In genomic region chr11:47270331-47271271, GRCh38 we compare ENCODE assay signal across 8 cellular contexts. TPM values are rescaled to one million over a fixed set of nuclear protein-coding genes. Genes with fewer than 3 reads are reported as not detected.
A peak's percentile ranks its signal among the peaks of the same experiment; 100 is the strongest.
DNase-seq lines count a peak whose midpoint lies in the region; ATAC-seq, FAIRE-seq and TF ChIP-seq lines count a peak whose summit lies in the region.
"Had no signal": no experiment of that assay in that cellular context is flagged by ENCODE, and none has a peak within 500 bp of the region (broad histone marks: within the 10 kb centered on the region; RNA-seq: fewer than 3 reads in every experiment).

No MANE protein-coding gene starts in this region.

- no peak overlapping the region for H2BK120ac ChIP-seq in H1 (replicated peaks; ENCODE audit: low read depth, low read length)

- no peak for FAIRE-seq in H1 (lab: Jason Lieb, UNC)
- FAIRE-seq: endometrium had no signal

- no peak overlapping the region for H3K4ac ChIP-seq in H1 (replicated peaks; ENCODE audit: insufficient read length, low read depth, low read length)

- H3K4me3 ChIP-seq in NB4 (ENCODE audit: low read depth, low read length), result peak overlapping the region; percentile 94
- H3K4me3 ChIP-seq in H1 (ENCODE audit: extremely low read depth in 1 of 4, insufficient read depth in 2 of 4, low read depth in 3 of 4, low read length in 4 of 4), result peak overlapping the region; percentile 75 to 93 (median 81)
- peak overlapping the region; percentile 50 to 83 (median 64) for H3K4me3 ChIP-seq in tibial nerve

- POLR2A ChIA-PET in GM10248 (lab: Yijun Ruan, JAX) (interaction anchor here (0.7 to 1.1 kb wide), 3 partner anchors 22 to 152 kb away, joined by 3 read pairs; partner anchors contain the start of gene ACP2), WTC11 (lab: Charles Lee) (interaction anchor here (0.6 to 1.2 kb wide), 4 partner anchors 13 to 34 kb away, joined by 3 to 7 read pairs (median 4); partner anchors contain the start of genes ACP2 and NR1H3), H1 (lab: Charles Lee; ENCODE audit: partially characterized antibody) (interaction anchor here (1.0 to 4.0 kb wide), 6 partner anchors 9 to 84 kb away, joined by 3 to 26 read pairs (median 4); partner anchors contain the start of genes ACP2 and NR1H3)

- no peak overlapping the region for H2AFZ ChIP-seq in H1 (ENCODE audit: low read length)

- H3K27me3 Mint-ChIP-seq in WTC11 (ENCODE audit: low read depth), result no peaks in the 10 kb centered on the region

- peak overlapping the region in 3 of 4 experiments; percentile 20 to 51 (median 29); a peak in 3 of 7 replicates for H3K9ac ChIP-seq in H1 (replicated peaks in 1 of 4; ENCODE audit: extremely low read depth in 1 of 4, low read depth in 3 of 4, low read length in 3 of 4)

- H4K8ac ChIP-seq in H1 (ENCODE audit: extremely low read depth, insufficient read depth, low read length), result no peak overlapping the region; the same call in 1 of the 2 replicates

- peak overlapping the region; percentile 75 for H3K4me3 Mint-ChIP-seq in WTC11

- H3K56ac ChIP-seq in H1 (replicated peaks; ENCODE audit: insufficient read length, low read depth, low read length), result no peak overlapping the region

- H3K36me3 Mint-ChIP-seq in WTC11, result peaks cover 13% of the 10 kb centered on the region

- DNase-seq in GM10248 (ENCODE audit: extremely low spot score) (peak; percentile 24), NB4 (ENCODE audit: low read depth) (peak; percentile 63), WTC11 (ENCODE audit: low spot score) (no peak), H1 (ENCODE audit: low read depth in 1 of 2, low spot score in 2 of 2) (peak in 1 of 2 experiments; percentile 50), middle frontal gyrus (ENCODE audit: extremely low spot score, low spot score) (peak; percentile 35), tibial nerve (ENCODE audit: low spot score in 2 of 2) (no peak)

- CTCF ChIA-PET in GM10248 (lab: Yijun Ruan, JAX), result interaction anchor here (1.4 to 3.9 kb wide), 9 partner anchors 10 to 140 kb away, joined by 3 to 25 read pairs (median 9); partner anchors contain the start of genes ACP2 and NR1H3
- CTCF ChIA-PET in WTC11 (lab: Charles Lee), result interaction anchor here (0.7 to 2.6 kb wide), 6 partner anchors 12 to 110 kb away, joined by 3 to 34 read pairs (median 4); partner anchors contain the start of genes ACP2 and NR1H3
- CTCF ChIA-PET in H1 (lab: Charles Lee; ENCODE audit: partially characterized antibody), result interaction anchor here (0.7 to 7.4 kb wide), 12 partner anchors 9 to 162 kb away, joined by 3 to 72 read pairs (median 4); partner anchors contain the start of genes ACP2 and NR1H3

- H2BK5ac ChIP-seq in H1 (ENCODE audit: low read depth, low read length), result no peak overlapping the region

- H3K27ac ChIP-seq in H1 (ENCODE audit: low read depth, low read length), result no peak overlapping the region
- H3K27ac ChIP-seq in tibial nerve, result peak overlapping the region; percentile 88 to 97 (median 90)

- H3K9me3 Mint-ChIP-seq in WTC11, result no peaks in the 10 kb centered on the region

- no peak overlapping the region for H3K14ac ChIP-seq in H1 (ENCODE audit: insufficient read length)

- no peak overlapping the region for H2BK12ac ChIP-seq in H1 (ENCODE audit: low read depth, low read length)

- peak overlapping the region; percentile 86 to 99 for H3K4me2 ChIP-seq in H1 (ENCODE audit: insufficient read depth in 1 of 2, low read depth in 2 of 2, low read length in 2 of 2)

- WGBS in H1 (ENCODE audit: extremely low coverage in 1 of 2, insufficient coverage in 1 of 2, insufficient read length in 1 of 2, insufficient replicate concordance in 2 of 2, low coverage in 1 of 2, low lambda C conversion rate in 2 of 2, missing lambda C conversion rate in 1 of 2), 2 experiments, result 24% methylated on average over 10 of the region's 34 CpGs; no CpG with 5 or more reads in 1 of the 2 experiments
- 1 to 2% methylated on average over 23 to 30 of the region's 34 CpGs for WGBS in tibial nerve, 2 donors

- H3K23me2 ChIP-seq in H1 (ENCODE audit: low read depth, low read length), result peaks cover 13% of the 10 kb centered on the region

- H3K36me3 ChIP-seq in H1 (ENCODE audit: control insufficient read depth in 2 of 4, insufficient read depth in 4 of 4, low read length in 3 of 4) (peaks cover 0 to 8% (median 7%) of the 10 kb centered on the region in 4 experiments; a peak in 4 of 8 replicates), tibial nerve (peaks cover 0 to 21% (median 11%) of the 10 kb centered on the region in 3 donors)

- H3K4me1 Mint-ChIP-seq in WTC11, result peaks cover 39% of the 10 kb centered on the region

- peaks cover 8 to 17% of the 10 kb centered on the region in 2 experiments for H4K20me1 ChIP-seq in H1 (replicated peaks in 1 of 2; ENCODE audit: control insufficient read depth in 1 of 2, insufficient read depth in 2 of 2, low read length in 2 of 2)

- peak overlapping the region; percentile 60 for H4K5ac ChIP-seq in H1 (ENCODE audit: insufficient read length, low read depth, low read length)

- H3K18ac ChIP-seq in H1 (ENCODE audit: extremely low read depth, low read length), result no peak overlapping the region

- no peak overlapping the region for H4K91ac ChIP-seq in H1 (replicated peaks; ENCODE audit: insufficient read length, low read length)

- TF ChIP-seq RAD21 in H1 (IDR thresholded peaks at IDR 0.05 in 1 of 2, conservative IDR thresholded peaks at IDR 0.05 in 1 of 2; ENCODE audit: low read depth in 2 of 2, low read length in 2 of 2), result no peak

- H3K9me3 ChIP-seq in H1 (ENCODE audit: insufficient read depth in 2 of 2, low read depth in 1 of 2, low read length in 1 of 2) (no peaks in the 10 kb centered on the region), tibial nerve (no peaks in the 10 kb centered on the region)

- no peak for TF ChIP-seq POLR2A in NB4 (IDR thresholded peaks at IDR 0.05; ENCODE audit: extremely low read depth, insufficient read length)
- no peak for TF ChIP-seq POLR2A in H1 (IDR thresholded peaks at IDR 0.05; ENCODE audit: control extremely low read depth in 1 of 2, low read depth in 2 of 2, low read length in 2 of 2)
- TF ChIP-seq POLR2A in tibial nerve (IDR thresholded peaks at IDR 0.05), result peak in 1 of 2 donors; percentile 30

- TF ChIP-seq CTCF in GM10248 (IDR thresholded peaks at IDR 0.05; ENCODE audit: control extremely low read depth, extremely low read depth, low read depth, missing control alignments) (peak; percentile 17), NB4 (IDR thresholded peaks at IDR 0.05; ENCODE audit: low read depth, low read length) (no peak), WTC11 (IDR thresholded peaks at IDR 0.05) (no peak), H1 (IDR thresholded peaks at IDR 0.05; ENCODE audit: control extremely low read depth in 1 of 3, insufficient read depth in 1 of 3, low read depth in 1 of 3, low read length in 3 of 3) (no peak), tibial nerve (IDR thresholded peaks at IDR 0.05) (no peak)

- no peak overlapping the region for H2BK20ac ChIP-seq in H1 (ENCODE audit: low read length)

- H3K4me1 ChIP-seq in H1 (replicated peaks in 1 of 4; ENCODE audit: control insufficient read depth in 3 of 4, insufficient read depth in 4 of 4, low read length in 3 of 4), result peaks cover 14 to 25% (median 17%) of the 10 kb centered on the region in 4 experiments
- peaks cover 0 to 46% (median 23%) of the 10 kb centered on the region in 4 donors for H3K4me1 ChIP-seq in tibial nerve

- H2AK5ac ChIP-seq in H1 (ENCODE audit: low read depth, low read length), result no peak overlapping the region

- TF ChIP-seq EP300 in H1 (IDR thresholded peaks at IDR 0.05; ENCODE audit: borderline replicate concordance in 1 of 2, low read depth in 2 of 2, low read length in 2 of 2) (no peak), tibial nerve (IDR thresholded peaks at IDR 0.05) (no peak)

- peak overlapping the region; percentile 76 for H3K27ac Mint-ChIP-seq in WTC11

- H2BK15ac ChIP-seq in H1 (ENCODE audit: low read length), result no peak overlapping the region

- peaks cover 0 to 47% of the 10 kb centered on the region in 2 experiments; a peak in 3 of 4 replicates for H3K79me2 ChIP-seq in H1 (ENCODE audit: control insufficient read depth in 1 of 2, insufficient read depth in 2 of 2, low read length in 2 of 2)

- peaks cover 20% of the 10 kb centered on the region for H3K79me1 ChIP-seq in H1 (ENCODE audit: low read depth, low read length)

- ATAC-seq in WTC11, result peak; percentile 1; the same call in 1 of the 2 replicates
- no peak for ATAC-seq in GM19351 (IDR thresholded peaks at IDR 0.05; ENCODE audit: unreplicated experiment)

- H3K23ac ChIP-seq in H1 (ENCODE audit: insufficient read length), result no peak overlapping the region

- no peaks in the 10 kb centered on the region for H3K27me3 ChIP-seq in H1 (replicated peaks in 1 of 4; ENCODE audit: control insufficient read depth in 3 of 4, extremely low read depth in 1 of 4, insufficient read depth in 3 of 4, low read length in 3 of 4)
- no peaks in the 10 kb centered on the region for H3K27me3 ChIP-seq in tibial nerve

RNA-seq across cellular contexts. Expression of gene MADD, which starts 0.7 kb away (rescaled TPM):
- total RNA-seq in WTC11 (2021), result 39.4 to 47.5 TPM (median 40.6 TPM) in 3 replicates
- 43.7 and 45.4 TPM in 2 replicates for total RNA-seq in H1 (2021; fragmentation: NEBNext Ultra II Directional; extraction: Animal tissue kit (Norgen Biotek cat#: 25700))
- 32.5 and 48.3 TPM in 2 replicates for polyA plus RNA-seq in H1 (2011; rRNA removed)
- 26.6 TPM for polyA plus RNA-seq in H1 (2011; cell fraction: cytosol; rRNA removed)
- 91.6 TPM for polyA plus RNA-seq in H1 (2011; cell fraction: nucleus; rRNA removed)
- polyA plus RNA-seq in H1 (2012, experiment 1 of 2), result 33.0 to 36.2 TPM (median 35.4 TPM) in 4 replicates
- 16.8 TPM for polyA plus RNA-seq in H1 (2012, experiment 2 of 2)
- 19.3 TPM for polyA plus RNA-seq in H1 (2013, experiment 1 of 2)
- polyA plus RNA-seq in H1 (2013, experiment 2 of 2), result 17.0 TPM
- 76.0 and 80.1 TPM in 2 replicates for polyA minus RNA-seq in H1 (2011; rRNA and poly(A)+ RNA removed)
- polyA minus RNA-seq in H1 (2011; cell fraction: cytosol; rRNA and poly(A)+ RNA removed), result 22.5 TPM
- polyA minus RNA-seq in H1 (2011; cell fraction: nucleus; rRNA and poly(A)+ RNA removed), result 48.9 TPM
- total RNA-seq in tibial nerve, result 10 to 100 TPM; 41.9 to 68.0 (median 52.2) TPM

RNA-seq across cellular contexts. Expression of gene NR1H3, which starts 12.8 kb away (rescaled TPM):
- total RNA-seq in WTC11 (2021) (26.3 to 31.1 TPM (median 29.9 TPM) in 3 replicates), tibial nerve (100 to 1,000 TPM in 3 of 4 donors, 10 to 100 TPM in 1; 92.7 to 218 (median 124) TPM)
- 19.9 and 21.2 TPM in 2 replicates for total RNA-seq in H1 (2021; fragmentation: NEBNext Ultra II Directional; extraction: Animal tissue kit (Norgen Biotek cat#: 25700))
- 42.1 and 51.5 TPM in 2 replicates for polyA plus RNA-seq in H1 (2011; rRNA removed)
- 39.9 TPM for polyA plus RNA-seq in H1 (2011; cell fraction: cytosol; rRNA removed)
- 58.5 TPM for polyA plus RNA-seq in H1 (2011; cell fraction: nucleus; rRNA removed)
- 24.9 to 28.6 TPM (median 27.6 TPM) in 4 replicates for polyA plus RNA-seq in H1 (2012, experiment 1 of 2)
- 19.2 TPM for polyA plus RNA-seq in H1 (2012, experiment 2 of 2)
- polyA plus RNA-seq in H1 (2013, experiment 1 of 2), result 11.7 TPM
- 11.6 TPM for polyA plus RNA-seq in H1 (2013, experiment 2 of 2)
- 34.2 and 36.4 TPM in 2 replicates for polyA minus RNA-seq in H1 (2011; rRNA and poly(A)+ RNA removed)
- 18.3 TPM for polyA minus RNA-seq in H1 (2011; cell fraction: cytosol; rRNA and poly(A)+ RNA removed)
- 18.3 TPM for polyA minus RNA-seq in H1 (2011; cell fraction: nucleus; rRNA and poly(A)+ RNA removed)

RNA-seq across cellular contexts. Expression of gene ACP2, which starts 22.0 kb away (rescaled TPM):
- total RNA-seq in WTC11 (2021), result 18.7 to 19.6 TPM (median 19.2 TPM) in 3 replicates
- total RNA-seq in H1 (2021; fragmentation: NEBNext Ultra II Directional; extraction: Animal tissue kit (Norgen Biotek cat#: 25700)), result 17.8 and 18.9 TPM in 2 replicates
- 19.8 and 24.4 TPM in 2 replicates for polyA plus RNA-seq in H1 (2011; rRNA removed)
- 13.4 TPM for polyA plus RNA-seq in H1 (2011; cell fraction: cytosol; rRNA removed)
- 39.9 TPM for polyA plus RNA-seq in H1 (2011; cell fraction: nucleus; rRNA removed)
- polyA plus RNA-seq in H1 (2012, experiment 1 of 2), result 12.4 to 23.5 TPM (median 21.2 TPM) in 4 replicates
- 14.1 TPM for polyA plus RNA-seq in H1 (2012, experiment 2 of 2)
- polyA plus RNA-seq in H1 (2013, experiment 1 of 2), result 21.3 TPM
- 21.1 TPM for polyA plus RNA-seq in H1 (2013, experiment 2 of 2)
- polyA minus RNA-seq in H1 (2011; rRNA and poly(A)+ RNA removed), result 21.8 and 29.4 TPM in 2 replicates
- polyA minus RNA-seq in H1 (2011; cell fraction: cytosol; rRNA and poly(A)+ RNA removed), result 19.7 TPM
- 36.9 TPM for polyA minus RNA-seq in H1 (2011; cell fraction: nucleus; rRNA and poly(A)+ RNA removed)
- total RNA-seq in tibial nerve, result 10 to 100 TPM; 38.5 to 88.1 (median 58.8) TPM

RNA-seq across cellular contexts. Expression of gene DDB2, which starts 55.8 kb away (rescaled TPM):
- total RNA-seq in WTC11 (2021) (124 to 144 TPM (median 124 TPM) in 3 replicates), tibial nerve (10 to 100 TPM; 43.8 to 82.8 (median 52.4) TPM)
- total RNA-seq in H1 (2021; fragmentation: NEBNext Ultra II Directional; extraction: Animal tissue kit (Norgen Biotek cat#: 25700)), result 65.2 and 70.7 TPM in 2 replicates
- polyA plus RNA-seq in H1 (2011; rRNA removed), result 97.2 and 112 TPM in 2 replicates
- 130 TPM for polyA plus RNA-seq in H1 (2011; cell fraction: cytosol; rRNA removed)
- 209 TPM for polyA plus RNA-seq in H1 (2011; cell fraction: nucleus; rRNA removed)
- polyA plus RNA-seq in H1 (2012, experiment 1 of 2), result 122 to 126 TPM (median 125 TPM) in 4 replicates
- polyA plus RNA-seq in H1 (2012, experiment 2 of 2), result 123 TPM
- polyA plus RNA-seq in H1 (2013, experiment 1 of 2), result 56.8 TPM
- polyA plus RNA-seq in H1 (2013, experiment 2 of 2), result 53.9 TPM
- 82.9 and 91.7 TPM in 2 replicates for polyA minus RNA-seq in H1 (2011; rRNA and poly(A)+ RNA removed)
- 45.6 TPM for polyA minus RNA-seq in H1 (2011; cell fraction: cytosol; rRNA and poly(A)+ RNA removed)
- polyA minus RNA-seq in H1 (2011; cell fraction: nucleus; rRNA and poly(A)+ RNA removed), result 87.7 TPM

Comparison
In these comparisons a context has a peak if more than half of its experiments do, and no peak if none do; other contexts are left out.
1. DNase-seq: peak in GM10248 (single experiment), NB4 (single experiment) and middle frontal gyrus (single experiment); none in WTC11 (single experiment) and tibial nerve (0 of 2).
2. Peak in every context shown above with its lines, with median percentiles within 50 percentile points of each other: H3K4me3 ChIP-seq.